10 cellular contexts compared by ENCODE assay signal in the genomic region with DNA sequence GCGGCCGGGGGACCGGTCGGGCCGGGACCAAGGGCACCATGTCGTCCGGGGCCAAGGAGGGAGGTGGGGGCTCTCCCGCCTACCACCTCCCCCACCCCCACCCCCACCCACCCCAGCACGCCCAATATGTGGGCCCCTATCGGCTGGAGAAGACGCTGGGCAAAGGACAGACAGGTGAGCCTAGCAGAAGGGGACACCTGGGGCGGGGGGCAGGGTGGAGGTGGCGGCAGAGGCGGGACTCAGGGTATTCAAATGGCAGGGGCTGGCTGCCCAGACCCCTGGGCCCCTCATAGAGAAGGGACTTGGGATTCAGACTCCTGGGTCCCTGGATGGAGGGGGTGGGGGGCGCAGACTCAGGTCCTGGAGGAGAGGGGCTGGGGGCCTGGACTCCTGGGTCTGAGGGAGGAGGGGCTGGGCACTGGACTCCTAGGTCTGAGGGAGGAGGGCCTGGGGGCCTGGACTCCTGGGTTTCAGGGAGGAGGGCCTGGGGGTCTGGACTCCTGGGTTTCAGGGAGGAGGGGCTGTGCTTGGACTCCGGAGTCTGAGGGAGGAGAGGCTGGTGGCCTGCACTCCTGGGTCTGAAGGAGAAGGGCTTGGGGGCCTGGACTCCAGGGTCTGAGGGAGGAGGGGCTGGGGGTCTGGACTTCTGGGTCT. TPM values are rescaled to one million over a fixed set of nuclear protein-coding genes. Genes with fewer than 3 reads are reported as not detected.
DNase-seq lines count a peak whose midpoint lies in the region; ATAC-seq and TF ChIP-seq lines count a peak whose summit lies in the region.
"Had no signal": no experiment of that assay in that cellular context is flagged by ENCODE, and none has a peak within 500 bp of the region (broad histone marks: within the 10 kb centered on the region; RNA-seq: fewer than 3 reads in every experiment).

No MANE protein-coding gene starts in this region.

- H3K36me3 ChIP-seq in adrenal gland (replicated peaks in 1 of 2) (no peaks in the 10 kb centered on the region), iPS-20b (ENCODE audit: insufficient read depth, low read depth, low read length) (peaks cover 23% of the 10 kb centered on the region), thyroid gland (no peaks in the 10 kb centered on the region)

- H3K9me3 Mint-ChIP-seq in activated CD8-positive, alpha-beta T cell treated with anti-CD3 and anti-CD28 coated beads for 36 hours, result no peaks in the 10 kb centered on the region
- no peaks in the 10 kb centered on the region for H3K9me3 Mint-ChIP-seq in activated CD8-positive, alpha-beta T cell treated with anti-CD3 and anti-CD28 coated beads, Interleukin-2, amount 10 ng/mL, durations not matched to agents 7 days and 5 days (ENCODE audit: insufficient read depth)
- H3K9me3 Mint-ChIP-seq: CD4-positive, CD25-positive, alpha-beta regulatory T cell had no signal

- peak overlapping the region; percentile 73 for H3K9ac ChIP-seq in iPS-20b (ENCODE audit: low read depth, low read length)

- intact Hi-C loops in activated CD8-positive, alpha-beta T cell treated with anti-CD3 and anti-CD28 coated beads for 36 hours (cut with micrococcal nuclease), result no loop called here
- intact Hi-C loops in adrenal gland (cut with DNase I), result no loop called here
- intact Hi-C loops in thyroid gland (cut with DNase I), result no loop called here

- H3K9me3 ChIP-seq in adrenal gland (replicated peaks in 1 of 3), result no peaks in the 10 kb centered on the region
- H3K9me3 ChIP-seq in iPS-20b (ENCODE audit: insufficient read depth, low read depth, low read length), result no peaks in the 10 kb centered on the region
- no peaks in the 10 kb centered on the region for H3K9me3 ChIP-seq in thyroid gland

- H3K27ac Mint-ChIP-seq in activated CD8-positive, alpha-beta T cell treated with anti-CD3 and anti-CD28 coated beads for 36 hours, result no peak overlapping the region
- H3K27ac Mint-ChIP-seq in activated CD8-positive, alpha-beta T cell treated with anti-CD3 and anti-CD28 coated beads, Interleukin-2, amount 10 ng/mL, durations not matched to agents 7 days and 5 days, result no peak overlapping the region

- peak overlapping the region; percentile 15 for H3K4me3 Mint-ChIP-seq in activated CD8-positive, alpha-beta T cell treated with anti-CD3 and anti-CD28 coated beads for 36 hours
- no peak overlapping the region for H3K4me3 Mint-ChIP-seq in activated CD8-positive, alpha-beta T cell treated with anti-CD3 and anti-CD28 coated beads, Interleukin-2, amount 10 ng/mL, durations not matched to agents 7 days and 5 days
- H3K4me3 Mint-ChIP-seq: CD4-positive, CD25-positive, alpha-beta regulatory T cell had no signal

- H3K4me3 ChIP-seq in adrenal gland (peak overlapping the region in 2 of 4 donors; percentile 32 to 72), iPS-20b (ENCODE audit: low read length) (peak overlapping the region; percentile 65), thyroid gland (replicated peaks in 1 of 3) (peak overlapping the region in 1 of 3 donors; percentile 32)

- no peaks in the 10 kb centered on the region for H3K27me3 ChIP-seq in adrenal gland
- no peaks in the 10 kb centered on the region for H3K27me3 ChIP-seq in iPS-20b (ENCODE audit: insufficient read depth, low read length)
- H3K27me3 ChIP-seq in thyroid gland, result no peaks in the 10 kb centered on the region

- CTCF ChIA-PET in activated CD8-positive, alpha-beta T cell treated with anti-CD3 and anti-CD28 coated beads for 36 hours (lab: Charles Lee), result no interaction called here
- CTCF ChIA-PET in activated CD8-positive, alpha-beta T cell treated with anti-CD3 and anti-CD28 coated beads, Interleukin-2, amount 10 ng/mL, durations not matched to agents 7 days and 5 days (lab: Charles Lee), result interaction anchor here (4.8 kb wide), 1 partner anchor 18 kb away, joined by 34 read pairs; no protein-coding TSS in a partner anchor

- H3K4me1 Mint-ChIP-seq in activated CD8-positive, alpha-beta T cell treated with anti-CD3 and anti-CD28 coated beads for 36 hours (ENCODE audit: low read depth), result peaks cover 16% of the 10 kb centered on the region
- peaks cover 29% of the 10 kb centered on the region for H3K4me1 Mint-ChIP-seq in activated CD8-positive, alpha-beta T cell treated with anti-CD3 and anti-CD28 coated beads, Interleukin-2, amount 10 ng/mL, durations not matched to agents 7 days and 5 days (ENCODE audit: low read depth)

- no peak for DNase-seq in activated CD8-positive, alpha-beta T cell treated with anti-CD3 and anti-CD28 coated beads for 36 hours
- no peak for DNase-seq in activated CD8-positive, alpha-beta T cell treated with anti-CD3 and anti-CD28 coated beads, Interleukin-2, amount 10 ng/mL, durations not matched to agents 7 days and 5 days
- DNase-seq in adrenal gland (no peak), thyroid gland (no peak)
- no peak for DNase-seq in stimulated activated CD4-positive, alpha-beta T cell treated with anti-CD3 and anti-CD28 coated beads, Interleukin-2, amount 100 ng/mL, for 48 hours
- no peak for DNase-seq in stimulated activated naive CD4-positive, alpha-beta T cell treated with Interleukin-2 at 50 U/mL for 16 hours (lab: John Stamatoyannopoulos, UW)

- WGBS in adrenal gland, 4 donors, result 20 to 80% (median 40%) methylated on average over 1 to 16 of the region's 16 CpGs
- 57% methylated on average over 1 of the region's 16 CpGs; no CpG with 5 or more reads in 1 of the 2 donors for WGBS in thyroid gland, 2 donors

- POLR2A ChIA-PET in activated CD8-positive, alpha-beta T cell treated with anti-CD3 and anti-CD28 coated beads for 36 hours (lab: Charles Lee), result interaction anchor here (2.3 kb wide), 1 partner anchor 30 kb away, joined by 11 read pairs; no protein-coding TSS in a partner anchor
- POLR2A ChIA-PET in activated CD8-positive, alpha-beta T cell treated with anti-CD3 and anti-CD28 coated beads, Interleukin-2, amount 10 ng/mL, durations not matched to agents 7 days and 5 days (lab: Charles Lee), result no interaction called here

- no peak for TF ChIP-seq CTCF in activated CD8-positive, alpha-beta T cell treated with anti-CD3 and anti-CD28 coated beads for 36 hours (IDR thresholded peaks at IDR 0.05)
- TF ChIP-seq CTCF in adrenal gland (IDR thresholded peaks at IDR 0.05), result no peak
- no peak for TF ChIP-seq CTCF in thyroid gland (IDR thresholded peaks at IDR 0.05)

- ATAC-seq in activated CD8-positive, alpha-beta T cell treated with anti-CD3 and anti-CD28 coated beads for 36 hours, result no peak
- ATAC-seq in activated CD8-positive, alpha-beta T cell treated with anti-CD3 and anti-CD28 coated beads, Interleukin-2, amount 10 ng/mL, durations not matched to agents 7 days and 5 days, result no peak
- no peak for ATAC-seq in HG02884 (IDR thresholded peaks at IDR 0.05; ENCODE audit: unreplicated experiment)

- H3K36me3 Mint-ChIP-seq in activated CD8-positive, alpha-beta T cell treated with anti-CD3 and anti-CD28 coated beads for 36 hours (ENCODE audit: low read depth), result no peaks in the 10 kb centered on the region
- peaks cover 3% of the 10 kb centered on the region for H3K36me3 Mint-ChIP-seq in activated CD8-positive, alpha-beta T cell treated with anti-CD3 and anti-CD28 coated beads, Interleukin-2, amount 10 ng/mL, durations not matched to agents 7 days and 5 days (ENCODE audit: low read depth)

- H3K27me3 Mint-ChIP-seq in activated CD8-positive, alpha-beta T cell treated with anti-CD3 and anti-CD28 coated beads for 36 hours, result no peaks in the 10 kb centered on the region
- peaks cover 9% of the 10 kb centered on the region for H3K27me3 Mint-ChIP-seq in activated CD8-positive, alpha-beta T cell treated with anti-CD3 and anti-CD28 coated beads, Interleukin-2, amount 10 ng/mL, durations not matched to agents 7 days and 5 days (ENCODE audit: low read depth)

- H3K4me1 ChIP-seq in adrenal gland (replicated peaks in 1 of 2) (peaks cover under 1 to 7% of the 10 kb centered on the region in 2 donors), iPS-20b (ENCODE audit: insufficient read depth, low read length) (peaks cover 5% of the 10 kb centered on the region; the same call in 1 of the 2 replicates), thyroid gland (peaks cover under 1 to 6% of the 10 kb centered on the region in 2 donors)

- TF ChIP-seq POLR2A in adrenal gland (IDR thresholded peaks at IDR 0.05) (no peak), thyroid gland (IDR thresholded peaks at IDR 0.05) (no peak)

- H3K27ac ChIP-seq in adrenal gland, result peak overlapping the region in 3 of 5 donors; percentile 9 to 86 (median 72)
- H3K27ac ChIP-seq in iPS-20b (ENCODE audit: low read length), result no peak overlapping the region
- peak overlapping the region in 2 of 3 donors; percentile 17 to 58 for H3K27ac ChIP-seq in thyroid gland

RNA-seq across cellular contexts. Expression of a gene that starts 0.7 kb away (rescaled TPM):
- total RNA-seq in activated CD8-positive, alpha-beta T cell treated with anti-CD3 and anti-CD28 coated beads for 36 hours, result 1 to 10 TPM; 5.1 to 5.8 TPM
- total RNA-seq in activated CD8-positive, alpha-beta T cell treated with anti-CD3 and anti-CD28 coated beads, Interleukin-2, amount 10 ng/mL, durations not matched to agents 7 days and 5 days, result 1 to 10 TPM; 7.3 to 7.5 TPM
- total RNA-seq in adrenal gland (10 to 100 TPM in 6 of 8 donors, 1 to 10 TPM in 2; 2.0 to 24.9 (median 13.0) TPM), thyroid gland (1 to 10 TPM in 1 of 4 donors, under 1 TPM in 1, not detected in 2; 0.83 to 1.2 TPM)
- 10 to 100 TPM in 2 of 3 donors, 1 to 10 TPM in 1; 7.2 to 64.3 (median 27.6) TPM for polyA plus RNA-seq in adrenal gland
- polyA plus RNA-seq: CD4-positive, CD25-positive, alpha-beta regulatory T cell had no signal

RNA-seq across cellular contexts. Expression of a gene that starts 4.6 kb away (rescaled TPM):
- 10 to 100 TPM; 46.4 to 47.1 TPM for total RNA-seq in activated CD8-positive, alpha-beta T cell treated with anti-CD3 and anti-CD28 coated beads for 36 hours
- total RNA-seq in activated CD8-positive, alpha-beta T cell treated with anti-CD3 and anti-CD28 coated beads, Interleukin-2, amount 10 ng/mL, durations not matched to agents 7 days and 5 days, result 10 to 100 TPM; 31.1 to 32.7 TPM
- 10 to 100 TPM; 22.0 to 46.0 (median 33.2) TPM for total RNA-seq in adrenal gland
- 10 to 100 TPM; 18.8 to 49.8 (median 49.2) TPM for polyA plus RNA-seq in adrenal gland
- total RNA-seq in thyroid gland, result 10 to 100 TPM; 24.2 to 48.4 (median 31.2) TPM

RNA-seq across cellular contexts. Expression of a gene that starts 25.7 kb away (rescaled TPM):
- 100 to 1,000 TPM; 197 to 207 TPM for total RNA-seq in activated CD8-positive, alpha-beta T cell treated with anti-CD3 and anti-CD28 coated beads for 36 hours
- 100 to 1,000 TPM; 256 to 265 TPM for total RNA-seq in activated CD8-positive, alpha-beta T cell treated with anti-CD3 and anti-CD28 coated beads, Interleukin-2, amount 10 ng/mL, durations not matched to agents 7 days and 5 days
- 100 to 1,000 TPM in 2 of 8 donors, 10 to 100 TPM in 6; 55.1 to 116 (median 87.9) TPM for total RNA-seq in adrenal gland
- polyA plus RNA-seq in adrenal gland, result 100 to 1,000 TPM in 1 of 3 donors, 10 to 100 TPM in 2; 33.4 to 102 (median 56.1) TPM
- 10 to 100 TPM; 26.1 to 99.8 (median 54.2) TPM for total RNA-seq in thyroid gland

RNA-seq across cellular contexts. Expression of a gene that starts 40.6 kb away (rescaled TPM):
- not detected for total RNA-seq in activated CD8-positive, alpha-beta T cell treated with anti-CD3 and anti-CD28 coated beads for 36 hours
- under 1 TPM in 1 of 2 experiments, not detected in 1; 0.26 TPM for total RNA-seq in activated CD8-positive, alpha-beta T cell treated with anti-CD3 and anti-CD28 coated beads, Interleukin-2, amount 10 ng/mL, durations not matched to agents 7 days and 5 days
- total RNA-seq in adrenal gland (10 to 100 TPM in 2 of 8 donors, 1 to 10 TPM in 6; 4.2 to 20.8 (median 8.0) TPM), thyroid gland (1 to 10 TPM in 1 of 4 donors, not detected in 3; 1.3 TPM)
- 1 to 10 TPM in 2 of 3 donors, under 1 TPM in 1; 0.51 to 4.7 (median 2.5) TPM for polyA plus RNA-seq in adrenal gland
- total RNA-seq: SK-MEL-5 had no signal
- polyA plus RNA-seq: CD4-positive, CD25-positive, alpha-beta regulatory T cell had no signal

RNA-seq across cellular contexts. Expression of a gene that starts 55.1 kb away (rescaled TPM):
- 10 to 100 TPM; 32.6 to 33.1 TPM for total RNA-seq in activated CD8-positive, alpha-beta T cell treated with anti-CD3 and anti-CD28 coated beads for 36 hours
- 10 to 100 TPM; 21.9 to 26.7 TPM for total RNA-seq in activated CD8-positive, alpha-beta T cell treated with anti-CD3 and anti-CD28 coated beads, Interleukin-2, amount 10 ng/mL, durations not matched to agents 7 days and 5 days
- total RNA-seq in adrenal gland (10 to 100 TPM in 5 of 8 donors, 1 to 10 TPM in 3; 3.9 to 38.3 (median 13.8) TPM), thyroid gland (10 to 100 TPM in 3 of 4 donors, 1 to 10 TPM in 1; 7.5 to 22.0 (median 15.4) TPM)
- polyA plus RNA-seq in adrenal gland, result 10 to 100 TPM in 2 of 3 donors, 1 to 10 TPM in 1; 1.4 to 56.7 (median 30.3) TPM
